ENCODE assay signal across 10 cellular contexts in genomic region chr17:16378631-16379282, GRCh38. TPM values are rescaled to one million over a fixed set of nuclear protein-coding genes. Genes with fewer than 3 reads are reported as not detected.
DNase-seq lines count a peak whose midpoint lies in the region; ATAC-seq and TF ChIP-seq lines count a peak whose summit lies in the region.
"Had no signal": no experiment of that assay in that cellular context is flagged by ENCODE, and none has a peak within 500 bp of the region (broad histone marks: within the 10 kb centered on the region; RNA-seq: fewer than 3 reads in every experiment).

No MANE protein-coding gene starts in this region.

- H3K27me3 ChIP-seq in mucosa of stomach (ENCODE audit: control insufficient read depth, insufficient read depth, low read length) (no peaks in the 10 kb centered on the region), thymus (ENCODE audit: control insufficient read depth, insufficient read depth) (no peaks in the 10 kb centered on the region)

- TF ChIP-seq CTCF in chondrocyte (IDR thresholded peaks at IDR 0.05) = no peak

- H3K4me1 ChIP-seq in mucosa of stomach (ENCODE audit: control insufficient read depth, insufficient read depth, low read length) = peaks cover 28% of the 10 kb centered on the region
- peaks cover 15% of the 10 kb centered on the region for H3K4me1 ChIP-seq in thymus (ENCODE audit: control insufficient read depth, insufficient read depth, low read length)

- H3K9me3 ChIP-seq in mucosa of stomach (ENCODE audit: control insufficient read depth, low read length) (no peaks in the 10 kb centered on the region), thymus (ENCODE audit: control insufficient read depth) (no peaks in the 10 kb centered on the region)

- H3K4me1 Mint-ChIP-seq in activated naive CD4-positive, alpha-beta T cell treated with anti-CD3 and anti-CD28 coated beads for 36 hours (ENCODE audit: low read depth) = peaks cover 25% of the 10 kb centered on the region
- H3K4me1 Mint-ChIP-seq in chondrocyte (ENCODE audit: low read depth) = peaks cover 33% of the 10 kb centered on the region

- DNase-seq in activated naive CD4-positive, alpha-beta T cell treated with anti-CD3 and anti-CD28 coated beads for 36 hours = no peak
- no peak for DNase-seq in activated naive CD4-positive, alpha-beta T cell treated with anti-CD3 and anti-CD28 coated beads, Interleukin-2, amount 50 U/mL, for 16 hours
- DNase-seq in chondrocyte (ENCODE audit: low spot score) = peak; percentile 70
- DNase-seq in activated effector memory CD4-positive, alpha-beta T cell treated with Interleukin-2 at 50 U/mL for 16 hours = no peak
- DNase-seq: ACHN; activated CD4-positive, CD25-positive, alpha-beta regulatory T cell treated with anti-CD3 and anti-CD28 coated beads, Interleukin-2, amount 50 U/mL, for 72 hours had no signal

- peak overlapping the region; percentile 8 for H3K27ac ChIP-seq in thymus (ENCODE audit: low read depth)

- H3K36me3 ChIP-seq in mucosa of stomach (ENCODE audit: control insufficient read depth, insufficient read depth, low read length) (no peaks in the 10 kb centered on the region), thymus (ENCODE audit: control insufficient read depth, insufficient read depth) (peaks cover 19% of the 10 kb centered on the region)

- peak overlapping the region; percentile 14 for H3K9ac ChIP-seq in mucosa of stomach (ENCODE audit: low read length)

- H3K36me3 Mint-ChIP-seq in activated naive CD4-positive, alpha-beta T cell treated with anti-CD3 and anti-CD28 coated beads for 36 hours (ENCODE audit: low read depth) = peaks cover 27% of the 10 kb centered on the region
- peaks cover 20% of the 10 kb centered on the region for H3K36me3 Mint-ChIP-seq in chondrocyte (ENCODE audit: low read depth)

- intact Hi-C loops in activated naive CD4-positive, alpha-beta T cell treated with anti-CD3 and anti-CD28 coated beads for 36 hours (cut with micrococcal nuclease) = no loop called here

- peak overlapping the region; percentile 24 for H3K4me3 Mint-ChIP-seq in activated naive CD4-positive, alpha-beta T cell treated with anti-CD3 and anti-CD28 coated beads for 36 hours
- no peak overlapping the region for H3K4me3 Mint-ChIP-seq in chondrocyte (ENCODE audit: unreplicated experiment)

- CTCF ChIA-PET in activated naive CD4-positive, alpha-beta T cell treated with anti-CD3 and anti-CD28 coated beads for 36 hours (lab: Charles Lee) = interaction anchor here (0.7 to 1.6 kb wide), 4 partner anchors 15 to 206 kb away, joined by 3 to 9 read pairs (median 5); no protein-coding TSS in a partner anchor

- H3K27ac Mint-ChIP-seq in activated naive CD4-positive, alpha-beta T cell treated with anti-CD3 and anti-CD28 coated beads for 36 hours = peak overlapping the region; percentile 34
- no peak overlapping the region for H3K27ac Mint-ChIP-seq in chondrocyte (ENCODE audit: unreplicated experiment)

- H3K27me3 Mint-ChIP-seq in activated naive CD4-positive, alpha-beta T cell treated with anti-CD3 and anti-CD28 coated beads for 36 hours (ENCODE audit: low read depth) = no peaks in the 10 kb centered on the region
- no peaks in the 10 kb centered on the region for H3K27me3 Mint-ChIP-seq in chondrocyte (ENCODE audit: low read depth)

- no peaks in the 10 kb centered on the region for H3K9me3 Mint-ChIP-seq in activated naive CD4-positive, alpha-beta T cell treated with anti-CD3 and anti-CD28 coated beads for 36 hours
- H3K9me3 Mint-ChIP-seq in chondrocyte (ENCODE audit: low read depth) = no peaks in the 10 kb centered on the region

- ATAC-seq in HG03565 (IDR thresholded peaks at IDR 0.05; ENCODE audit: unreplicated experiment) (no peak), HG02852 (IDR thresholded peaks at IDR 0.05; ENCODE audit: unreplicated experiment) (no peak)

- no peak overlapping the region for H3K4me3 ChIP-seq in mucosa of stomach (ENCODE audit: low read length)
- no peak overlapping the region for H3K4me3 ChIP-seq in thymus (ENCODE audit: low read length)

- 95% methylated on average over 18 of the region's 18 CpGs for WGBS in thymus

RNA-seq across cellular contexts. Expression of gene UBB, which starts 2.1 kb away (rescaled TPM):
- total RNA-seq in activated naive CD4-positive, alpha-beta T cell treated with anti-CD3 and anti-CD28 coated beads for 36 hours = 1,000 to 10,000 TPM; 1,579 to 1,628 TPM
- 1,031 to 1,215 TPM (median 1,058 TPM) in 3 replicates for total RNA-seq in chondrocyte
- polyA plus RNA-seq in thymus = 820 TPM

RNA-seq across cellular contexts. Expression of gene CENPV, which starts 25.5 kb away (rescaled TPM):
- total RNA-seq in activated naive CD4-positive, alpha-beta T cell treated with anti-CD3 and anti-CD28 coated beads for 36 hours = 100 to 1,000 TPM; 117 to 121 TPM
- 4.3 to 12.3 TPM (median 10.7 TPM) in 3 replicates for total RNA-seq in chondrocyte
- 85.2 TPM for polyA plus RNA-seq in thymus

RNA-seq across cellular contexts. Expression of gene TRPV2, which starts 36.6 kb away (rescaled TPM):
- 10 to 100 TPM; 23.7 to 24.8 TPM for total RNA-seq in activated naive CD4-positive, alpha-beta T cell treated with anti-CD3 and anti-CD28 coated beads for 36 hours
- total RNA-seq in chondrocyte = 1.6 to 47.6 TPM (median 43.5 TPM) in 3 replicates
- 39.8 TPM for polyA plus RNA-seq in thymus
